In the genomic region with DNA sequence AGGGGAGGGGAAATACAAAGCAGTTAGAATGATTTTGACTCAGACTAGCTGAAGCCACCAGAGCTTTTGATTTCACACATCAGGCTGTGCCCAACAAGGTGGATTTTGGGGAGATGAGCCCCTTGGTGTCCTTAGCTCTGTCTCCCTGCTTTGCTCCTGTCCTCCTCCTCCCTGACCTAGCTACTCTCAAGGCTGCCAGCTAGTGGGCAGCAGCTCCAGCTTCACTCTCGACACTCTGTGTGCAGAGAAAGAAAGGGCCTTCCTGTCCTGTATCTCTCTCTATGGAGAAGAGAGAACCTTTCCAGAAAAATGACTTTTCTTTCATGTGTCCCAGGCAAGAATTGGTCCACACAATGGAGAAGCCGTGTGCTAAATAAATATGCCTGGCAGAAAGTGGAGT, we compare ENCODE assay signal across 32 cellular contexts.
A peak's percentile ranks its signal among the peaks of the same experiment; 100 is the strongest.
DNase-seq lines count a peak whose midpoint lies in the region; ATAC-seq, FAIRE-seq and TF ChIP-seq lines count a peak whose summit lies in the region.
"Had no signal": no experiment of that assay in that cellular context is flagged by ENCODE, and none has a peak within 500 bp of the region (broad histone marks: within the 10 kb centered on the region; RNA-seq: fewer than 3 reads in every experiment).

No MANE protein-coding gene starts in this region.

- in situ Hi-C loops in brain microvascular endothelial cell (cut with HindIII; ENCODE audit: low pct_ligation_motif_present, low sequenced_read_pairs), result no loop called here

- no peak overlapping the region for H3K27ac Mint-ChIP-seq in activated naive CD4-positive, alpha-beta T cell treated with anti-CD3 and anti-CD28 coated beads for 36 hours
- H3K27ac Mint-ChIP-seq: activated naive CD4-positive, alpha-beta T cell treated with anti-CD3 and anti-CD28 coated beads, Interleukin-2, amount 50 U/mL, for 72 hours; activated T-helper 17 cell treated with anti-CD3 and anti-CD28 coated beads, Interleukin-2, amount 50 U/mL, for 72 hours; CD8-positive, alpha-beta T cell; naive thymus-derived CD4-positive, alpha-beta T cell; stimulated activated naive CD8-positive, alpha-beta T cell treated with anti-CD3 and anti-CD28 coated beads, Interleukin-15, amount 100 ng/mL, for 72 hours had no signal

- FAIRE-seq in HTR-8/SVneo (lab: Jason Lieb, UNC), result peak; percentile 42
- no peak for FAIRE-seq in keratinocyte (lab: Jason Lieb, UNC)
- FAIRE-seq: A204.1, GM19239 had no signal

- H3K4me2 ChIP-seq in BLaER1 (peak overlapping the region; percentile 44; the same call in 1 of the 2 replicates), keratinocyte (ENCODE audit: control insufficient read depth, extremely low read depth, insufficient read depth, low read depth, low read length) (no peak overlapping the region)
- H3K4me2 ChIP-seq: KMS-11, smooth muscle cell had no signal

- ATAC-seq in mucosa of descending colon, result no peak
- ATAC-seq in HG03097 (IDR thresholded peaks at IDR 0.05; ENCODE audit: low FRiP score, unreplicated experiment), result no peak
- ATAC-seq in GM18511 (IDR thresholded peaks at IDR 0.05; ENCODE audit: unreplicated experiment), result no peak
- ATAC-seq: activated naive CD4-positive, alpha-beta T cell treated with anti-CD3 and anti-CD28 coated beads, Interleukin-2, amount 50 U/mL, for 72 hours; activated T-helper 17 cell treated with anti-CD3 and anti-CD28 coated beads, Interleukin-2, amount 50 U/mL, for 72 hours; CD8-positive, alpha-beta T cell; gastroesophageal sphincter; left lung; naive thymus-derived CD4-positive, alpha-beta T cell; stimulated activated naive CD8-positive, alpha-beta T cell treated with anti-CD3 and anti-CD28 coated beads, Interleukin-15, amount 100 ng/mL, for 72 hours had no signal

- no peak for DNase-seq in HTR-8/SVneo (ENCODE audit: insufficient read length, low spot score)
- DNase-seq in brain microvascular endothelial cell, result no peak
- DNase-seq in keratinocyte (ENCODE audit: low read depth, low spot score), result no peak
- DNase-seq in mucosa of descending colon, result no peak
- DNase-seq in activated naive CD4-positive, alpha-beta T cell treated with anti-CD3 and anti-CD28 coated beads for 36 hours, result no peak
- DNase-seq: activated CD4-positive, alpha-beta T cell treated with anti-CD3 and anti-CD28 coated beads, Interleukin-2, amount 50 U/mL, for 48 hours; activated CD8-positive, alpha-beta memory T cell treated with anti-CD3 and anti-CD28 coated beads, Interleukin-2, amount 50 U/mL, for 4 hours; CD8-positive, alpha-beta T cell; cortex of kidney; hippocampal formation; left lung; MV-4-11; naive thymus-derived CD4-positive, alpha-beta T cell; NCI-H1694 treated with DMSO at 0.1 percent for 48 hours; NCI-H2171 treated with DMSO at 0.1 percent for 48 hours; Peyer's patch; SIG-M5; stimulated activated CD4-positive, alpha-beta T cell treated with anti-CD3 and anti-CD28 coated beads, Interleukin-1b, Interleukin-23, amount 100 ng/mL, for 48 hours; stimulated activated CD8-positive, alpha-beta memory T cell treated with anti-CD3 and anti-CD28 coated beads, Interleukin-4, amount 100 ng/mL, for 48 hours; stimulated activated naive CD8-positive, alpha-beta T cell treated with anti-CD3 and anti-CD28 coated beads, Interleukin-15, amount 100 ng/mL, for 72 hours; trophoblast cell had no signal

- intact Hi-C loops in mucosa of descending colon (cut with DNase I, micrococcal nuclease), result no loop called here
- intact Hi-C loops in activated naive CD4-positive, alpha-beta T cell treated with anti-CD3 and anti-CD28 coated beads for 36 hours (cut with micrococcal nuclease), result no loop called here

- no peak overlapping the region for H3K9ac ChIP-seq in BLaER1
- H3K9ac ChIP-seq in keratinocyte (ENCODE audit: control insufficient read depth, extremely low read depth, insufficient read depth, low read length), result no peak overlapping the region
- H3K9ac ChIP-seq: KMS-11 had no signal

- no peak overlapping the region for H3K4me3 ChIP-seq in BLaER1
- H3K4me3 ChIP-seq in brain microvascular endothelial cell (ENCODE audit: low read depth, low read length), result no peak overlapping the region
- no peak overlapping the region for H3K4me3 ChIP-seq in keratinocyte (ENCODE audit: control insufficient read depth in 2 of 3, extremely low read depth in 1 of 3, insufficient read depth in 2 of 3, low read depth in 1 of 3, low read length in 3 of 3)
- H3K4me3 ChIP-seq in mucosa of descending colon, result no peak overlapping the region
- H3K4me3 ChIP-seq: esophagus muscularis mucosa, gastroesophageal sphincter, left lung, Peyer's patch, smooth muscle cell had no signal

- H3K27ac ChIP-seq in BLaER1 (no peak overlapping the region), brain microvascular endothelial cell (no peak overlapping the region), keratinocyte (ENCODE audit: control insufficient read depth, insufficient read depth, low read length) (no peak overlapping the region)
- H3K27ac ChIP-seq: esophagus muscularis mucosa, gastroesophageal sphincter, KMS-11, left lung, Peyer's patch had no signal

- no peak overlapping the region for H2AFZ ChIP-seq in keratinocyte (ENCODE audit: control insufficient read depth, low read length)

- H3K4me1 Mint-ChIP-seq in activated naive CD4-positive, alpha-beta T cell treated with anti-CD3 and anti-CD28 coated beads for 36 hours (ENCODE audit: low read depth), result no peaks in the 10 kb centered on the region
- H3K4me1 Mint-ChIP-seq: activated T-helper 17 cell treated with anti-CD3 and anti-CD28 coated beads, Interleukin-2, amount 50 U/mL, for 72 hours; naive thymus-derived CD4-positive, alpha-beta T cell; stimulated activated naive CD8-positive, alpha-beta T cell treated with anti-CD3 and anti-CD28 coated beads, Interleukin-15, amount 100 ng/mL, for 72 hours had no signal

- no peaks in the 10 kb centered on the region for H3K9me1 ChIP-seq in keratinocyte (ENCODE audit: control insufficient read depth, extremely low read depth, insufficient read depth, low read length)

- dilution Hi-C loops in keratinocyte (cut with MboI; ENCODE audit: extremely low pct_ligation_motif_present, low sequenced_read_pairs), result no loop called here

- no peaks in the 10 kb centered on the region for H3K9me3 Mint-ChIP-seq in activated naive CD4-positive, alpha-beta T cell treated with anti-CD3 and anti-CD28 coated beads for 36 hours
- H3K9me3 Mint-ChIP-seq: CD8-positive, alpha-beta T cell; stimulated activated naive CD8-positive, alpha-beta T cell treated with anti-CD3 and anti-CD28 coated beads, Interleukin-15, amount 100 ng/mL, for 72 hours had no signal

- no peaks in the 10 kb centered on the region for H3K27me3 Mint-ChIP-seq in activated naive CD4-positive, alpha-beta T cell treated with anti-CD3 and anti-CD28 coated beads for 36 hours (ENCODE audit: low read depth)
- H3K27me3 Mint-ChIP-seq: activated T-helper 17 cell treated with anti-CD3 and anti-CD28 coated beads, Interleukin-2, amount 50 U/mL, for 72 hours; naive thymus-derived CD4-positive, alpha-beta T cell; stimulated activated naive CD8-positive, alpha-beta T cell treated with anti-CD3 and anti-CD28 coated beads, Interleukin-15, amount 100 ng/mL, for 72 hours had no signal

- H3K27me3 ChIP-seq in BLaER1, result no peaks in the 10 kb centered on the region
- H3K27me3 ChIP-seq in brain microvascular endothelial cell (replicated peaks), result no peaks in the 10 kb centered on the region
- H3K27me3 ChIP-seq in keratinocyte (ENCODE audit: control insufficient read depth, extremely low read depth, insufficient read depth, low read length), result no peaks in the 10 kb centered on the region
- H3K27me3 ChIP-seq: esophagus muscularis mucosa, gastroesophageal sphincter, left lung, Peyer's patch had no signal

- CTCF ChIA-PET in activated naive CD4-positive, alpha-beta T cell treated with anti-CD3 and anti-CD28 coated beads for 36 hours (lab: Charles Lee), result no interaction called here

- no peaks in the 10 kb centered on the region for H3K36me3 ChIP-seq in BLaER1
- H3K36me3 ChIP-seq in brain microvascular endothelial cell (replicated peaks), result no peaks in the 10 kb centered on the region
- no peaks in the 10 kb centered on the region for H3K36me3 ChIP-seq in keratinocyte (ENCODE audit: control insufficient read depth in 2 of 2, extremely low read depth in 1 of 2, insufficient read depth in 2 of 2, low read length in 2 of 2)
- no peaks in the 10 kb centered on the region for H3K36me3 ChIP-seq in mucosa of descending colon (ENCODE audit: low read depth)
- H3K36me3 ChIP-seq: esophagus muscularis mucosa, gastroesophageal sphincter, left lung, Peyer's patch had no signal

- H3K36me3 Mint-ChIP-seq in activated naive CD4-positive, alpha-beta T cell treated with anti-CD3 and anti-CD28 coated beads for 36 hours (ENCODE audit: low read depth), result no peaks in the 10 kb centered on the region
- H3K36me3 Mint-ChIP-seq: activated naive CD4-positive, alpha-beta T cell treated with anti-CD3 and anti-CD28 coated beads, Interleukin-2, amount 50 U/mL, for 72 hours; CD8-positive, alpha-beta T cell; naive thymus-derived CD4-positive, alpha-beta T cell had no signal

- no peaks in the 10 kb centered on the region for H3K79me2 ChIP-seq in keratinocyte (ENCODE audit: control insufficient read depth, insufficient read depth, low read length)

- H4K20me1 ChIP-seq in BLaER1, result no peaks in the 10 kb centered on the region
- H4K20me1 ChIP-seq in keratinocyte (ENCODE audit: control insufficient read depth, extremely low read depth, insufficient read depth, low read length), result no peaks in the 10 kb centered on the region

- H3K4me3 Mint-ChIP-seq in activated naive CD4-positive, alpha-beta T cell treated with anti-CD3 and anti-CD28 coated beads for 36 hours, result no peak overlapping the region
- H3K4me3 Mint-ChIP-seq: activated T-helper 17 cell treated with anti-CD3 and anti-CD28 coated beads, Interleukin-2, amount 50 U/mL, for 72 hours; CD8-positive, alpha-beta T cell; naive thymus-derived CD4-positive, alpha-beta T cell; stimulated activated naive CD8-positive, alpha-beta T cell treated with anti-CD3 and anti-CD28 coated beads, Interleukin-15, amount 100 ng/mL, for 72 hours had no signal

- TF ChIP-seq CTCF in brain microvascular endothelial cell (IDR thresholded peaks at IDR 0.05; ENCODE audit: low read depth, low read length, missing control alignments), result peak; percentile 40
- TF ChIP-seq CTCF in keratinocyte (optimal IDR thresholded peaks at IDR 0.05 in 1 of 3, IDR thresholded peaks at IDR 0.05 in 1 of 3, conservative IDR thresholded peaks at IDR 0.05 in 1 of 3; ENCODE audit: extremely low read depth in 1 of 3, insufficient read depth in 2 of 3, low read length in 3 of 3), result peak in 2 of 3 experiments; percentile 32 to 41
- no peak for TF ChIP-seq CTCF in mucosa of descending colon (IDR thresholded peaks at IDR 0.05)

- no peaks in the 10 kb centered on the region for H3K9me3 ChIP-seq in BLaER1
- no peaks in the 10 kb centered on the region for H3K9me3 ChIP-seq in keratinocyte (ENCODE audit: control insufficient read depth, low read depth, low read length)
- H3K9me3 ChIP-seq in mucosa of descending colon, result no peaks in the 10 kb centered on the region
- H3K9me3 ChIP-seq: esophagus muscularis mucosa, gastroesophageal sphincter, left lung, Peyer's patch had no signal

- H3K4me1 ChIP-seq in BLaER1 (peaks cover 23% of the 10 kb centered on the region), keratinocyte (ENCODE audit: control insufficient read depth, extremely low read depth, insufficient read depth, low read length) (no peaks in the 10 kb centered on the region), mucosa of descending colon (ENCODE audit: low read depth) (no peaks in the 10 kb centered on the region)
- H3K4me1 ChIP-seq: esophagus muscularis mucosa, gastroesophageal sphincter, left lung, Peyer's patch had no signal
